Comparison of ENCODE assay signal across 1 cellular context in genomic region chr4:120064887-120065286, GRCh38.
TF ChIP-seq lines count a peak whose summit lies in the region.

No MANE protein-coding gene starts in this region.

TF ChIP-seq in HCT116, 20 proteins besides CTCF, POLR2A, EP300 and RAD21 (continued from another document):
- no peak for TF ChIP-seq REST (IDR thresholded peaks at IDR 0.05; ENCODE audit: low read depth)
- TF ChIP-seq EZH2phosphoT487 (IDR thresholded peaks at IDR 0.05; ENCODE audit: borderline replicate concordance), result no peak
- no peak for TF ChIP-seq CEBPB (IDR thresholded peaks at IDR 0.05; ENCODE audit: low read depth)
- TF ChIP-seq SP1 (IDR thresholded peaks at IDR 0.05; ENCODE audit: low read depth), result no peak
- TF ChIP-seq EZH2 (IDR thresholded peaks at IDR 0.05), result no peak
- TF ChIP-seq POLR2AphosphoS5 (IDR thresholded peaks at IDR 0.05; ENCODE audit: low read depth, low read length), result no peak
- no peak for TF ChIP-seq ZBTB33 (IDR thresholded peaks at IDR 0.05; ENCODE audit: extremely low read depth, insufficient replicate concordance, low read length)
- TF ChIP-seq TCF7L2 (IDR thresholded peaks at IDR 0.05; ENCODE audit: borderline replicate concordance, extremely low read depth, insufficient read depth, insufficient read length), result no peak
TF ChIP-seq in HCT116: peak in this region for 0.
